Comparison of ENCODE assay signal across 1 cellular context in genomic region chr6:139955366-139956155, GRCh38.
TF ChIP-seq lines count a peak whose summit lies in the region.

No MANE protein-coding gene starts in this region.

TF ChIP-seq in H1, 55 proteins besides CTCF, POLR2A, EP300 and RAD21 (continued from another document):
- TF ChIP-seq, protein P1, sequence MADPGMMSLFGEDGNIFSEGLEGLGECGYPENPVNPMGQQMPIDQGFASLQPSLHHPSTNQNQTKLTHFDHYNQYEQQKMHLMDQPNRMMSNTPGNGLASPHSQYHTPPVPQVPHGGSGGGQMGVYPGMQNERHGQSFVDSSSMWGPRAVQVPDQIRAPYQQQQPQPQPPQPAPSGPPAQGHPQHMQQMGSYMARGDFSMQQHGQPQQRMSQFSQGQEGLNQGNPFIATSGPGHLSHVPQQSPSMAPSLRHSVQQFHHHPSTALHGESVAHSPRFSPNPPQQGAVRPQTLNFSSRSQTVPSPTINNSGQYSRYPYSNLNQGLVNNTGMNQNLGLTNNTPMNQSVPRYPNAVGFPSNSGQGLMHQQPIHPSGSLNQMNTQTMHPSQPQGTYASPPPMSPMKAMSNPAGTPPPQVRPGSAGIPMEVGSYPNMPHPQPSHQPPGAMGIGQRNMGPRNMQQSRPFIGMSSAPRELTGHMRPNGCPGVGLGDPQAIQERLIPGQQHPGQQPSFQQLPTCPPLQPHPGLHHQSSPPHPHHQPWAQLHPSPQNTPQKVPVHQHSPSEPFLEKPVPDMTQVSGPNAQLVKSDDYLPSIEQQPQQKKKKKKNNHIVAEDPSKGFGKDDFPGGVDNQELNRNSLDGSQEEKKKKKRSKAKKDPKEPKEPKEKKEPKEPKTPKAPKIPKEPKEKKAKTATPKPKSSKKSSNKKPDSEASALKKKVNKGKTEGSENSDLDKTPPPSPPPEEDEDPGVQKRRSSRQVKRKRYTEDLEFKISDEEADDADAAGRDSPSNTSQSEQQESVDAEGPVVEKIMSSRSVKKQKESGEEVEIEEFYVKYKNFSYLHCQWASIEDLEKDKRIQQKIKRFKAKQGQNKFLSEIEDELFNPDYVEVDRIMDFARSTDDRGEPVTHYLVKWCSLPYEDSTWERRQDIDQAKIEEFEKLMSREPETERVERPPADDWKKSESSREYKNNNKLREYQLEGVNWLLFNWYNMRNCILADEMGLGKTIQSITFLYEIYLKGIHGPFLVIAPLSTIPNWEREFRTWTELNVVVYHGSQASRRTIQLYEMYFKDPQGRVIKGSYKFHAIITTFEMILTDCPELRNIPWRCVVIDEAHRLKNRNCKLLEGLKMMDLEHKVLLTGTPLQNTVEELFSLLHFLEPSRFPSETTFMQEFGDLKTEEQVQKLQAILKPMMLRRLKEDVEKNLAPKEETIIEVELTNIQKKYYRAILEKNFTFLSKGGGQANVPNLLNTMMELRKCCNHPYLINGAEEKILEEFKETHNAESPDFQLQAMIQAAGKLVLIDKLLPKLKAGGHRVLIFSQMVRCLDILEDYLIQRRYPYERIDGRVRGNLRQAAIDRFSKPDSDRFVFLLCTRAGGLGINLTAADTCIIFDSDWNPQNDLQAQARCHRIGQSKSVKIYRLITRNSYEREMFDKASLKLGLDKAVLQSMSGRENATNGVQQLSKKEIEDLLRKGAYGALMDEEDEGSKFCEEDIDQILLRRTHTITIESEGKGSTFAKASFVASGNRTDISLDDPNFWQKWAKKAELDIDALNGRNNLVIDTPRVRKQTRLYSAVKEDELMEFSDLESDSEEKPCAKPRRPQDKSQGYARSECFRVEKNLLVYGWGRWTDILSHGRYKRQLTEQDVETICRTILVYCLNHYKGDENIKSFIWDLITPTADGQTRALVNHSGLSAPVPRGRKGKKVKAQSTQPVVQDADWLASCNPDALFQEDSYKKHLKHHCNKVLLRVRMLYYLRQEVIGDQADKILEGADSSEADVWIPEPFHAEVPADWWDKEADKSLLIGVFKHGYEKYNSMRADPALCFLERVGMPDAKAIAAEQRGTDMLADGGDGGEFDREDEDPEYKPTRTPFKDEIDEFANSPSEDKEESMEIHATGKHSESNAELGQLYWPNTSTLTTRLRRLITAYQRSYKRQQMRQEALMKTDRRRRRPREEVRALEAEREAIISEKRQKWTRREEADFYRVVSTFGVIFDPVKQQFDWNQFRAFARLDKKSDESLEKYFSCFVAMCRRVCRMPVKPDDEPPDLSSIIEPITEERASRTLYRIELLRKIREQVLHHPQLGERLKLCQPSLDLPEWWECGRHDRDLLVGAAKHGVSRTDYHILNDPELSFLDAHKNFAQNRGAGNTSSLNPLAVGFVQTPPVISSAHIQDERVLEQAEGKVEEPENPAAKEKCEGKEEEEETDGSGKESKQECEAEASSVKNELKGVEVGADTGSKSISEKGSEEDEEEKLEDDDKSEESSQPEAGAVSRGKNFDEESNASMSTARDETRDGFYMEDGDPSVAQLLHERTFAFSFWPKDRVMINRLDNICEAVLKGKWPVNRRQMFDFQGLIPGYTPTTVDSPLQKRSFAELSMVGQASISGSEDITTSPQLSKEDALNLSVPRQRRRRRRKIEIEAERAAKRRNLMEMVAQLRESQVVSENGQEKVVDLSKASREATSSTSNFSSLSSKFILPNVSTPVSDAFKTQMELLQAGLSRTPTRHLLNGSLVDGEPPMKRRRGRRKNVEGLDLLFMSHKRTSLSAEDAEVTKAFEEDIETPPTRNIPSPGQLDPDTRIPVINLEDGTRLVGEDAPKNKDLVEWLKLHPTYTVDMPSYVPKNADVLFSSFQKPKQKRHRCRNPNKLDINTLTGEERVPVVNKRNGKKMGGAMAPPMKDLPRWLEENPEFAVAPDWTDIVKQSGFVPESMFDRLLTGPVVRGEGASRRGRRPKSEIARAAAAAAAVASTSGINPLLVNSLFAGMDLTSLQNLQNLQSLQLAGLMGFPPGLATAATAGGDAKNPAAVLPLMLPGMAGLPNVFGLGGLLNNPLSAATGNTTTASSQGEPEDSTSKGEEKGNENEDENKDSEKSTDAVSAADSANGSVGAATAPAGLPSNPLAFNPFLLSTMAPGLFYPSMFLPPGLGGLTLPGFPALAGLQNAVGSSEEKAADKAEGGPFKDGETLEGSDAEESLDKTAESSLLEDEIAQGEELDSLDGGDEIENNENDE (IDR thresholded peaks at IDR 0.05; ENCODE audit: insufficient replicate concordance, low read length), result no peak
- TF ChIP-seq CHD2 (IDR thresholded peaks at IDR 0.05; ENCODE audit: low read length) (no peak), KDM5A (IDR thresholded peaks at IDR 0.05; ENCODE audit: low read length) (no peak), SP4 (IDR thresholded peaks at IDR 0.05; ENCODE audit: low read length) (no peak)
- TF ChIP-seq, protein P2, sequence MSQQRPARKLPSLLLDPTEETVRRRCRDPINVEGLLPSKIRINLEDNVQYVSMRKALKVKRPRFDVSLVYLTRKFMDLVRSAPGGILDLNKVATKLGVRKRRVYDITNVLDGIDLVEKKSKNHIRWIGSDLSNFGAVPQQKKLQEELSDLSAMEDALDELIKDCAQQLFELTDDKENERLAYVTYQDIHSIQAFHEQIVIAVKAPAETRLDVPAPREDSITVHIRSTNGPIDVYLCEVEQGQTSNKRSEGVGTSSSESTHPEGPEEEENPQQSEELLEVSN (IDR thresholded peaks at IDR 0.05), result no peak
